In the genomic region with DNA sequence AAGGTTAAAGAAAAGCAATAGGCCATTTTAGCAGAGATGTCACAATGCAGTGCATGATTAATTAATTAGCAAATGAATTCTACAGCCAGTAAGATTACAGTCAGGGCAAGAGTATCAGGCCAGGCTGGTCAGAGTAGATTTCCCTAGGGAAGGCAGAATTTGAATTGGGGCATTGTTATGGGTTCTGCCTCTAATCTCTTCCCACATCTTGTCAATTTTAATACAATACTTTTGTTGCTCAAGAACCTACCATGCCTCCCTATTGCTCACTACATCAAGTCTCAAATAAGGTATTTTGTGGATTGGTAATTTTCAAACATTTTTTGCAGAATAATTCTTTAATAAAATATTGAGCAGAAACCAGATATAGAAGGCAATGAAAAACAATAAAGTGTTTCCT, we compare ENCODE assay signal across 19 cellular contexts.
"Had no signal": no experiment of that assay in that cellular context is flagged by ENCODE, and none has a peak within 500 bp of the region (broad histone marks: within the 10 kb centered on the region; RNA-seq: fewer than 3 reads in every experiment).

No MANE protein-coding gene starts in this region.

- H3K27me3 ChIP-seq: gastroesophageal sphincter, thyroid gland had no signal

- FAIRE-seq: bronchial epithelial cell, urothelium cell line had no signal

- H3K9me3 ChIP-seq: gastroesophageal sphincter, mucosa of descending colon, thyroid gland had no signal

- H3K4me3 ChIP-seq: gastroesophageal sphincter, mucosa of descending colon, thyroid gland had no signal

- H3K36me3 ChIP-seq: gastroesophageal sphincter, thyroid gland had no signal

- ATAC-seq: activated CD8-positive, alpha-beta T cell treated with anti-CD3 and anti-CD28 coated beads, Interleukin-2, amount 10 ng/mL, durations not matched to agents 7 days and 5 days; esophagus mucosa; gastroesophageal sphincter; mucosa of descending colon; naive thymus-derived CD4-positive, alpha-beta T cell; T-cell had no signal

- DNase-seq: activated CD4-positive, alpha-beta T cell treated with anti-CD3 and anti-CD28 coated beads, Interleukin-2, amount 10 ng/mL, durations not matched to agents 7 days and 5 days; activated CD4-positive, CD25-positive, alpha-beta regulatory T cell; activated CD8-positive, alpha-beta T cell treated with anti-CD3 and anti-CD28 coated beads, Interleukin-2, amount 10 ng/mL, durations not matched to agents 7 days and 5 days; activated naive CD4-positive, alpha-beta T cell treated with anti-CD3 and anti-CD28 coated beads for 36 hours; activated T-cell treated with anti-CD3 and anti-CD28 coated beads, Interleukin-2, amount 50 U/mL, for 24 hours; aorta; cerebellar nuclear complex; effector CD4-positive, alpha-beta T cell; mucosa of descending colon; naive thymus-derived CD4-positive, alpha-beta T cell; posterior cingulate gyrus; stimulated activated CD4-positive, alpha-beta T cell treated with anti-CD3 and anti-CD28 coated beads, Interleukin-2, amount 100 ng/mL, for 24 hours; stimulated activated naive CD4-positive, alpha-beta T cell treated with Interleukin-2 at 50 U/mL for 16 hours; T-cell; thyroid gland had no signal
